ENCODE assay signal across 29 cellular contexts in the genomic region with DNA sequence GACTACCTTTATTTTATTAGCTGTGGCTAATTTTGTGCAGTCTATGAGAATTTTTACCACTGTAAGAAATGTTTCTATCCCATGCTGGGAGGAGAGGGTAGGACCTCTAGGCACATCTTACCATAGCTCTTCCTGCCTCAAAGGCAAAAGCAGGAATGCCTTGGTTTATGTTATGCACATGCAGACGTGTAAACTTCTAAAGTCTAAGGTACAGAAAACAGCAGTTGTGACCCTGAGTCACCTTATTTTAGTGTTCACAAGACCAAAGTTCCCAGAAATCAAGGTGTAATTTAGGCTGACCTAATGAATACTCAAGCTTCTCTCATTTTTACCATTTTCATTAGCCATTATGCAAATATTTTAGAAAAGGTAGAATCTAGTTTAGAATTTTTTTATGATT. TPM values are rescaled to one million over a fixed set of nuclear protein-coding genes. Genes with fewer than 3 reads are reported as not detected.
DNase-seq lines count a peak whose midpoint lies in the region; ATAC-seq and TF ChIP-seq lines count a peak whose summit lies in the region.
"Had no signal": no experiment of that assay in that cellular context is flagged by ENCODE, and none has a peak within 500 bp of the region (broad histone marks: within the 10 kb centered on the region; RNA-seq: fewer than 3 reads in every experiment).

No MANE protein-coding gene starts in this region.

- POLR2A ChIA-PET in activated CD8-positive, alpha-beta T cell treated with anti-CD3 and anti-CD28 coated beads for 36 hours (lab: Charles Lee) = interaction anchor here (0.6 to 20.8 kb wide), 5 partner anchors 16 to 107 kb away, joined by 3 to 283 read pairs (median 6); a partner anchor contains a TSS
- POLR2A ChIA-PET in activated CD8-positive, alpha-beta T cell treated with anti-CD3 and anti-CD28 coated beads, Interleukin-2, amount 10 ng/mL, durations not matched to agents 7 days and 5 days (lab: Charles Lee) = interaction anchor here (0.6 to 5.6 kb wide), 6 partner anchors 12 to 59 kb away, joined by 3 to 40 read pairs (median 4); no protein-coding TSS in a partner anchor
- POLR2A ChIA-PET in T-cell (lab: Charles Lee) = interaction anchor here in 1 of 2 donors (0.6 to 1.4 kb wide), 5 partner anchors 10 to 18 kb away, joined by 3 read pairs; no protein-coding TSS in a partner anchor

- peaks cover 8 to 43% (median 28%) of the 10 kb centered on the region in 4 donors for H3K4me1 ChIP-seq in liver (ENCODE audit: control insufficient read depth in 4 of 4, insufficient read depth in 4 of 4, low read length in 3 of 4)
- peaks cover 52 to 76% of the 10 kb centered on the region in 2 donors for H3K4me1 ChIP-seq in thoracic aorta (ENCODE audit: control insufficient read depth in 1 of 2, low read depth in 2 of 2)
- peaks cover 0 to 27% of the 10 kb centered on the region in 2 donors for H3K4me1 ChIP-seq in adrenal gland (replicated peaks in 1 of 2)
- H3K4me1 ChIP-seq: SJCRH30 had no signal

- H3K27ac ChIP-seq in liver (ENCODE audit: low read depth in 1 of 2, low read length in 2 of 2) = no peak overlapping the region
- peak overlapping the region; percentile 73 to 75 for H3K27ac ChIP-seq in thoracic aorta
- no peak overlapping the region for H3K27ac ChIP-seq in adrenal gland
- H3K27ac ChIP-seq: gastroesophageal sphincter, parathyroid adenoma, SJCRH30, upper lobe of left lung had no signal

- H3K4me3 Mint-ChIP-seq in activated CD8-positive, alpha-beta T cell treated with anti-CD3 and anti-CD28 coated beads for 36 hours = no peak overlapping the region
- no peak overlapping the region for H3K4me3 Mint-ChIP-seq in activated CD8-positive, alpha-beta T cell treated with anti-CD3 and anti-CD28 coated beads, Interleukin-2, amount 10 ng/mL, durations not matched to agents 7 days and 5 days
- H3K4me3 Mint-ChIP-seq in T-cell = no peak overlapping the region
- H3K4me3 Mint-ChIP-seq: activated CD4-positive, alpha-beta T cell treated with anti-CD3 and anti-CD28 coated beads, Interleukin-2, amount 10 ng/mL, durations not matched to agents 7 days and 5 days; nephron; stimulated activated naive CD8-positive, alpha-beta T cell treated with anti-CD3 and anti-CD28 coated beads, Interleukin-15, Interleukin-2, amounts not matched to agents 100 ng/mL and 50 ng/mL, for 24 hours had no signal

- no peak for TF ChIP-seq CTCF in activated CD8-positive, alpha-beta T cell treated with anti-CD3 and anti-CD28 coated beads for 36 hours (IDR thresholded peaks at IDR 0.05)
- no peak for TF ChIP-seq CTCF in liver (IDR thresholded peaks at IDR 0.05; ENCODE audit: low read depth, low read length, missing input control)
- no peak for TF ChIP-seq CTCF in thoracic aorta (IDR thresholded peaks at IDR 0.05)
- TF ChIP-seq CTCF in adrenal gland (IDR thresholded peaks at IDR 0.05) = no peak

- CTCF ChIA-PET in activated CD8-positive, alpha-beta T cell treated with anti-CD3 and anti-CD28 coated beads for 36 hours (lab: Charles Lee) = interaction anchor here (0.9 to 1.8 kb wide), 4 partner anchors 10 to 54 kb away, joined by 3 to 7 read pairs (median 4); no protein-coding TSS in a partner anchor
- CTCF ChIA-PET in activated CD8-positive, alpha-beta T cell treated with anti-CD3 and anti-CD28 coated beads, Interleukin-2, amount 10 ng/mL, durations not matched to agents 7 days and 5 days (lab: Charles Lee) = interaction anchor here (0.7 to 6.9 kb wide), 8 partner anchors 9 to 85 kb away, joined by 3 to 44 read pairs (median 4); no protein-coding TSS in a partner anchor
- CTCF ChIA-PET in T-cell (lab: Charles Lee) = interaction anchor here (1.0 to 1.2 kb wide), 4 partner anchors 15 to 75 kb away, joined by 3 to 6 read pairs (median 4); a partner anchor contains a TSS

- peak overlapping the region; percentile 5 for H3K27ac Mint-ChIP-seq in activated CD8-positive, alpha-beta T cell treated with anti-CD3 and anti-CD28 coated beads for 36 hours
- H3K27ac Mint-ChIP-seq in activated CD8-positive, alpha-beta T cell treated with anti-CD3 and anti-CD28 coated beads, Interleukin-2, amount 10 ng/mL, durations not matched to agents 7 days and 5 days = no peak overlapping the region
- H3K27ac Mint-ChIP-seq in T-cell = peak overlapping the region; percentile 74 to 81
- H3K27ac Mint-ChIP-seq: activated CD4-positive, alpha-beta T cell treated with anti-CD3 and anti-CD28 coated beads, Interleukin-2, amount 10 ng/mL, durations not matched to agents 7 days and 5 days; nephron; T-helper 1 cell treated with Interleukin-12 subunit alpha and Interleukin-12 subunit beta and Interleukin-4 antibody, amounts not matched to agents 30 μg/mL and 1 μg/mL, for 36 hours had no signal

- ATAC-seq in activated CD8-positive, alpha-beta T cell treated with anti-CD3 and anti-CD28 coated beads for 36 hours = no peak
- ATAC-seq in activated CD8-positive, alpha-beta T cell treated with anti-CD3 and anti-CD28 coated beads, Interleukin-2, amount 10 ng/mL, durations not matched to agents 7 days and 5 days = no peak
- ATAC-seq in T-cell (replicated peaks in 1 of 4) = no peak
- no peak for ATAC-seq in thoracic aorta (ENCODE audit: insufficient number of reproducible peaks, low FRiP score, low read depth)
- no peak for ATAC-seq in GM21528 (IDR thresholded peaks at IDR 0.05; ENCODE audit: low FRiP score, unreplicated experiment)
- ATAC-seq: esophagus mucosa, gastroesophageal sphincter, K562 had no signal

- H3K27me3 Mint-ChIP-seq in activated CD8-positive, alpha-beta T cell treated with anti-CD3 and anti-CD28 coated beads for 36 hours = no peaks in the 10 kb centered on the region
- no peaks in the 10 kb centered on the region for H3K27me3 Mint-ChIP-seq in activated CD8-positive, alpha-beta T cell treated with anti-CD3 and anti-CD28 coated beads, Interleukin-2, amount 10 ng/mL, durations not matched to agents 7 days and 5 days (ENCODE audit: low read depth)
- H3K27me3 Mint-ChIP-seq in T-cell = no peaks in the 10 kb centered on the region
- H3K27me3 Mint-ChIP-seq: activated CD4-positive, alpha-beta T cell treated with anti-CD3 and anti-CD28 coated beads, Interleukin-2, amount 10 ng/mL, durations not matched to agents 7 days and 5 days; stimulated activated naive CD8-positive, alpha-beta T cell treated with anti-CD3 and anti-CD28 coated beads, Interleukin-15, Interleukin-2, amounts not matched to agents 100 ng/mL and 50 ng/mL, for 24 hours had no signal

- no peak overlapping the region for H3K9ac ChIP-seq in liver (ENCODE audit: low read depth in 1 of 2, low read length in 2 of 2)
- H3K9ac ChIP-seq: parathyroid adenoma had no signal

- intact Hi-C loops in activated CD8-positive, alpha-beta T cell treated with anti-CD3 and anti-CD28 coated beads for 36 hours (cut with micrococcal nuclease) = no loop called here
- intact Hi-C loops in adrenal gland (cut with DNase I) = no loop called here

- no peak for DNase-seq in activated CD8-positive, alpha-beta T cell treated with anti-CD3 and anti-CD28 coated beads for 36 hours
- no peak for DNase-seq in activated CD8-positive, alpha-beta T cell treated with anti-CD3 and anti-CD28 coated beads, Interleukin-2, amount 10 ng/mL, durations not matched to agents 7 days and 5 days
- no peak for DNase-seq in T-cell
- no peak for DNase-seq in thoracic aorta (ENCODE audit: low spot score)
- no peak for DNase-seq in adrenal gland
- no peak for DNase-seq in DMS79 (lab: John Stamatoyannopoulos, UW)
- DNase-seq: activated CD4-positive, alpha-beta T cell treated with anti-CD3 and anti-CD28 coated beads, Interleukin-2, amount 10 ng/mL, durations not matched to agents 7 days and 5 days; activated naive CD4-positive, alpha-beta T cell treated with Interleukin-2 at 50 U/mL for 16 hours; DMS 273 treated with DMSO at 0.1 percent for 48 hours; effector CD4-positive, alpha-beta T cell; GF-D8; mesenchymal stem cell; MV-4-11; NCI-H187; NCI-H2227 treated with DMSO at 0.1 percent for 48 hours; NCI-H748 treated with DMSO at 0.1 percent for 48 hours; OCI-M1; SJCRH30; stimulated activated CD4-positive, alpha-beta T cell treated with anti-CD3 and anti-CD28 coated beads, Interleukin-2, amount 100 ng/mL, for 24 hours; upper lobe of left lung had no signal

- peaks cover 59% of the 10 kb centered on the region for H3K36me3 Mint-ChIP-seq in activated CD8-positive, alpha-beta T cell treated with anti-CD3 and anti-CD28 coated beads for 36 hours (ENCODE audit: low read depth)
- H3K36me3 Mint-ChIP-seq in activated CD8-positive, alpha-beta T cell treated with anti-CD3 and anti-CD28 coated beads, Interleukin-2, amount 10 ng/mL, durations not matched to agents 7 days and 5 days (ENCODE audit: low read depth) = peaks cover 63% of the 10 kb centered on the region
- H3K36me3 Mint-ChIP-seq in T-cell = peaks cover 22% of the 10 kb centered on the region

- no peaks in the 10 kb centered on the region for H3K9me3 ChIP-seq in liver (ENCODE audit: control insufficient read depth in 4 of 4, low read length in 3 of 4)
- no peaks in the 10 kb centered on the region for H3K9me3 ChIP-seq in thoracic aorta
- H3K9me3 ChIP-seq in adrenal gland (replicated peaks in 1 of 3) = no peaks in the 10 kb centered on the region
- H3K9me3 ChIP-seq: gastroesophageal sphincter, SJCRH30, upper lobe of left lung had no signal

- H3K4me3 ChIP-seq in liver (ENCODE audit: low read depth in 1 of 3, low read length in 3 of 3) (no peak overlapping the region), thoracic aorta (no peak overlapping the region), adrenal gland (no peak overlapping the region)
- H3K4me3 ChIP-seq: gastroesophageal sphincter, K562, SJCRH30, upper lobe of left lung had no signal

- H3K36me3 ChIP-seq in liver (ENCODE audit: control insufficient read depth in 4 of 4, insufficient read depth in 3 of 4, low read depth in 1 of 4, low read length in 3 of 4) (no peaks in the 10 kb centered on the region), thoracic aorta (no peaks in the 10 kb centered on the region), adrenal gland (replicated peaks in 1 of 2) (no peaks in the 10 kb centered on the region)
- H3K36me3 ChIP-seq: gastroesophageal sphincter, SJCRH30, upper lobe of left lung had no signal

- no peak for TF ChIP-seq RAD21 in liver (IDR thresholded peaks at IDR 0.05)

- H3K27me3 ChIP-seq in liver (ENCODE audit: control insufficient read depth in 4 of 4, insufficient read depth in 4 of 4, low read length in 3 of 4) (no peaks in the 10 kb centered on the region), thoracic aorta (replicated peaks; ENCODE audit: insufficient read depth) (no peaks in the 10 kb centered on the region), adrenal gland (no peaks in the 10 kb centered on the region)
- H3K27me3 ChIP-seq: gastroesophageal sphincter, SJCRH30, upper lobe of left lung had no signal

- TF ChIP-seq POLR2A in adrenal gland (IDR thresholded peaks at IDR 0.05) = no peak

- H3K9me3 Mint-ChIP-seq in activated CD8-positive, alpha-beta T cell treated with anti-CD3 and anti-CD28 coated beads for 36 hours = no peaks in the 10 kb centered on the region
- no peaks in the 10 kb centered on the region for H3K9me3 Mint-ChIP-seq in activated CD8-positive, alpha-beta T cell treated with anti-CD3 and anti-CD28 coated beads, Interleukin-2, amount 10 ng/mL, durations not matched to agents 7 days and 5 days (ENCODE audit: insufficient read depth)
- no peaks in the 10 kb centered on the region for H3K9me3 Mint-ChIP-seq in T-cell
- H3K9me3 Mint-ChIP-seq: activated CD4-positive, alpha-beta T cell treated with anti-CD3 and anti-CD28 coated beads, Interleukin-2, amount 10 ng/mL, durations not matched to agents 7 days and 5 days; nephron; stimulated activated naive CD8-positive, alpha-beta T cell treated with anti-CD3 and anti-CD28 coated beads, Interleukin-15, Interleukin-2, amounts not matched to agents 100 ng/mL and 50 ng/mL, for 24 hours; T-helper 1 cell treated with Interleukin-12 subunit alpha and Interleukin-12 subunit beta and Interleukin-4 antibody, amounts not matched to agents 30 μg/mL and 1 μg/mL, for 36 hours had no signal

- peaks cover 92% of the 10 kb centered on the region for H3K4me1 Mint-ChIP-seq in activated CD8-positive, alpha-beta T cell treated with anti-CD3 and anti-CD28 coated beads for 36 hours (ENCODE audit: low read depth)
- H3K4me1 Mint-ChIP-seq in activated CD8-positive, alpha-beta T cell treated with anti-CD3 and anti-CD28 coated beads, Interleukin-2, amount 10 ng/mL, durations not matched to agents 7 days and 5 days (ENCODE audit: low read depth) = peaks cover 94% of the 10 kb centered on the region
- peaks cover 93 to 94% (median 93%) of the 10 kb centered on the region in 3 donors for H3K4me1 Mint-ChIP-seq in T-cell

- WGBS in liver = 0% methylated on average over 1 of the region's 1 CpG
- 0 to 40% (median 34%) methylated on average over 1 of the region's 1 CpG for WGBS in adrenal gland, 4 donors

RNA-seq across cellular contexts. Expression of a gene that starts 15.4 kb away (rescaled TPM):
- 100 to 1,000 TPM; 361 to 365 TPM for total RNA-seq in activated CD8-positive, alpha-beta T cell treated with anti-CD3 and anti-CD28 coated beads for 36 hours
- total RNA-seq in activated CD8-positive, alpha-beta T cell treated with anti-CD3 and anti-CD28 coated beads, Interleukin-2, amount 10 ng/mL, durations not matched to agents 7 days and 5 days = 100 to 1,000 TPM; 357 to 390 TPM
- total RNA-seq in T-cell (100 to 1,000 TPM; 349 to 412 (median 372) TPM), liver (1 to 10 TPM; 7.3 to 7.7 TPM), thoracic aorta (10 to 100 TPM; 50.4 to 58.8 TPM), adrenal gland (10 to 100 TPM; 12.1 to 42.4 (median 29.5) TPM)
- polyA plus RNA-seq in liver (1 to 10 TPM; 4.7 to 5.3 TPM), adrenal gland (10 to 100 TPM; 13.5 to 29.0 (median 23.5) TPM)

Comparison
In these comparisons a context has a peak if more than half of its experiments do, and no peak if none do; other contexts are left out.
1. H3K27ac ChIP-seq: peak in thoracic aorta (2 of 2); none in liver (0 of 2) and adrenal gland (0 of 5).
2. RNA of a gene that starts 15.4 kb away (total RNA-seq): 357 to 390 TPM in activated CD8-positive, alpha-beta T cell treated with anti-CD3 and anti-CD28 coated beads, Interleukin-2, amount 10 ng/mL, durations not matched to agents 7 days and 5 days, 349 to 412 TPM in T-cell and 361 to 365 TPM in activated CD8-positive, alpha-beta T cell treated with anti-CD3 and anti-CD28 coated beads for 36 hours; 50.4 to 58.8 TPM in thoracic aorta, 12.1 to 42.4 TPM in adrenal gland and 7.3 to 7.7 TPM in liver; every median in the first group is over 4 times any median in the second.